In genomic region chr4:140819621-140820020, GRCh38 we compare ENCODE assay signal across 24 cellular contexts.
"Had no signal": no experiment of that assay in that cellular context is flagged by ENCODE, and none has a peak within 500 bp of the region (broad histone marks: within the 10 kb centered on the region; RNA-seq: fewer than 3 reads in every experiment).

No MANE protein-coding gene starts in this region.

- FAIRE-seq: RCC 7860 had no signal

- H3K4me3 ChIP-seq: cardiac muscle cell had no signal

- DNase-seq: activated B cell treated with CpG ODN at 0.5 μM for 24 hours; activated CD4-positive, alpha-beta T cell treated with anti-CD3 and anti-CD28 coated beads for 1 hour; activated CD4-positive, alpha-beta T cell treated with anti-CD3 and anti-CD28 coated beads, Interleukin-2, amount 10 ng/mL, durations not matched to agents 24 days and 14 days; activated CD4-positive, alpha-beta T cell treated with anti-CD3 and anti-CD28 coated beads, Interleukin-2, amount 50 U/mL, for 48 hours; activated gamma-delta T cell; activated naive CD4-positive, alpha-beta T cell treated with anti-CD3 and anti-CD28 coated beads for 36 hours; activated T-cell treated with anti-CD3 and anti-CD28 coated beads, Interleukin-2, amount 50 U/mL, for 48 hours; brain microvascular endothelial cell; MV-4-11; NCI-H1092 treated with DMSO at 0.1 percent for 48 hours; NCI-H1417 treated with DMSO at 0.1 percent for 48 hours; NCI-H1694; NCI-H2029; NCI-H2171; NCI-H2227 treated with DMSO at 0.1 percent for 48 hours; NCI-H446 treated with DMSO at 0.1 percent for 48 hours; NCI-H524 treated with DMSO at 0.1 percent for 48 hours; NCI-H748 treated with DMSO at 0.1 percent for 48 hours; NK-92 treated with Interleukin-12 subunit alpha and Interleukin-12 subunit beta, amount 100 ng/mL, for 24 hours; PC-3; SHP77 treated with DMSO at 0.1 percent for 48 hours had no signal

- H3K27me3 ChIP-seq: brain microvascular endothelial cell, cardiac muscle cell had no signal

- ATAC-seq: activated T-helper 17 cell treated with anti-CD3 and anti-CD28 coated beads, Interleukin-2, amount 50 U/mL, for 72 hours; PC-3 had no signal

- H3K36me3 ChIP-seq: brain microvascular endothelial cell, cardiac muscle cell had no signal

- H3K27ac ChIP-seq: brain microvascular endothelial cell, cardiac muscle cell had no signal
